1 cellular context compared by ENCODE assay signal in the genomic region with DNA sequence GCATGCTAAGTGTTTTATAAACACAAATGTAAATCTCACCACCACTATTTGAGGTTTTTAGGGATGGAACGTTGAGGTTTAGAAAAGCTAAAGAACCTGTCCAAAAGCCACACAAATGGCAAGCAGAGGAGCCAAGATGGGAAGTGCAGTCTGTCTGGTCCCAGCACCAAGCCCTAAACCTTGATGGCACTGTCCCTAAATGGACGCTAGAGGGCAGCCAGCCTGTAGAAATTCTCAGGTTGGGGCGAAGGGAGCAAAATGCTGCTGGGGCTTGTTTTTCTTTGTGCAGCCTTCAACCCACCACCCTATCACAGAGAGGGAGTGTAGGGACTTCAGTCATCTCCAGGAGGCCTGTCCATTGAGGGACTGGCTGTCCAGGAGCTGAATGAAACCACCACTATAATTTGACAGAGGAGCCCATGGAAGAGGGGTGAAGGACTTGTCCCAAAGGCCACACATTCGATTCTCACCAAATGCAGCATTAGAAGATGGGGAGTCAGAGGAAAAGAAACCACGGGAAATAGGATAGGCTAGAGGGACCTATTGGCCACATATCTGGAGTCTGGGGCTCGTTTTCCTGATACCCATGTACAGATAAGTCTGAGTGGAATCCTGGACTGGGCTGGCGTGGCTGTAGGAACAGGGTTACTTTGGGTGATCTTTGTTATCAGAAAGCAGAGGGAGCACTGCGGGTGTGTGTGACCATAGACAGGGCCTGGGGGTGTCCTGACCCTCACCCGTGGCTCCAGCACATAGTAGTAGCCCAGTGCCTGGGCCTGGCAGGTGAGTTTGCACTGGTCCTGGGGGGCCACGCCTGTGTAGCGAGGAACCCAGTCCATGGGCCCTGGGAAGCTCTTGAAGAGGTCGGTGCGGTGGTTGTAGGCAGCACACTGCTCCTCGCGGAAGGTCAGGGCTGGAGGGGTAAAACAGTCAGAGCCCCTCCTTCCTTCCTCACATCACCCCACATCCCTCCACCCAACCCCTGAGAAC.
A peak's percentile ranks its signal among the peaks of the same experiment; 100 is the strongest.
TF ChIP-seq lines count a peak whose summit lies in the region.

No MANE protein-coding gene starts in this region.

TF ChIP-seq in K562, 482 proteins besides CTCF, POLR2A, EP300 and RAD21 (continued from another document and continues in another):
- TF ChIP-seq ZNF592 (IDR thresholded peaks at IDR 0.05), result no peak
- TF ChIP-seq KAT7 (CRISPR knock-in tag; IDR thresholded peaks at IDR 0.05; ENCODE audit: borderline replicate concordance), result no peak
- TF ChIP-seq MCM2 (IDR thresholded peaks at IDR 0.05; ENCODE audit: low read depth), result no peak
- no peak for TF ChIP-seq ZNF436 (CRISPR knock-in tag; IDR thresholded peaks at IDR 0.05)
- no peak for TF ChIP-seq CREBBP (IDR thresholded peaks at IDR 0.05; ENCODE audit: low read depth, low read length)
- no peak for TF ChIP-seq ZNF551 (CRISPR knock-in tag; IDR thresholded peaks at IDR 0.05)
- TF ChIP-seq LCOR (CRISPR knock-in tag; IDR thresholded peaks at IDR 0.05), result 0 out of 2 replicates have a peak, but pooled peaks have one; percentile 46
- no peak for TF ChIP-seq EP400 (IDR thresholded peaks at IDR 0.05)
- TF ChIP-seq ZNF699 (CRISPR knock-in tag; IDR thresholded peaks at IDR 0.05; ENCODE audit: insufficient replicate concordance), result no peak
- no peak for TF ChIP-seq PCBP1 (IDR thresholded peaks at IDR 0.05; ENCODE audit: low read depth, low read length, poor library complexity, severe bottlenecking)
- TF ChIP-seq NCOA2 (IDR thresholded peaks at IDR 0.05; ENCODE audit: partially characterized antibody in 2 of 2), result no peak
- no peak for TF ChIP-seq CXXC5 (CRISPR knock-in tag; IDR thresholded peaks at IDR 0.05)
- TF ChIP-seq ZC3H4 (CRISPR knock-in tag; IDR thresholded peaks at IDR 0.05; ENCODE audit: borderline replicate concordance), result no peak
- TF ChIP-seq TEAD2 (tag; IDR thresholded peaks at IDR 0.05), result no peak
- no peak for TF ChIP-seq MIER1 (IDR thresholded peaks at IDR 0.05; ENCODE audit: low read depth)
- TF ChIP-seq MCM5 (IDR thresholded peaks at IDR 0.05; ENCODE audit: low read depth), result no peak
- TF ChIP-seq SRF (CRISPR knock-in tag; IDR thresholded peaks at IDR 0.05), result no peak; a peak in 1 of 4 replicates
- TF ChIP-seq, protein P1, sequence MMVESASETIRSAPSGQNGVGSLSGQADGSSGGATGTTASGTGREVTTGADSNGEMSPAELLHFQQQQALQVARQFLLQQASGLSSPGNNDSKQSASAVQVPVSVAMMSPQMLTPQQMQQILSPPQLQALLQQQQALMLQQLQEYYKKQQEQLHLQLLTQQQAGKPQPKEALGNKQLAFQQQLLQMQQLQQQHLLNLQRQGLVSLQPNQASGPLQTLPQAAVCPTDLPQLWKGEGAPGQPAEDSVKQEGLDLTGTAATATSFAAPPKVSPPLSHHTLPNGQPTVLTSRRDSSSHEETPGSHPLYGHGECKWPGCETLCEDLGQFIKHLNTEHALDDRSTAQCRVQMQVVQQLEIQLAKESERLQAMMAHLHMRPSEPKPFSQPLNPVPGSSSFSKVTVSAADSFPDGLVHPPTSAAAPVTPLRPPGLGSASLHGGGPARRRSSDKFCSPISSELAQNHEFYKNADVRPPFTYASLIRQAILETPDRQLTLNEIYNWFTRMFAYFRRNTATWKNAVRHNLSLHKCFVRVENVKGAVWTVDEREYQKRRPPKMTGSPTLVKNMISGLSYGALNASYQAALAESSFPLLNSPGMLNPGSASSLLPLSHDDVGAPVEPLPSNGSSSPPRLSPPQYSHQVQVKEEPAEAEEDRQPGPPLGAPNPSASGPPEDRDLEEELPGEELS (CRISPR knock-in tag; IDR thresholded peaks at IDR 0.05; ENCODE audit: borderline replicate concordance), result no peak
- no peak for TF ChIP-seq PTBP1 (IDR thresholded peaks at IDR 0.05; ENCODE audit: low read depth, low read length)
- TF ChIP-seq, protein P2, sequence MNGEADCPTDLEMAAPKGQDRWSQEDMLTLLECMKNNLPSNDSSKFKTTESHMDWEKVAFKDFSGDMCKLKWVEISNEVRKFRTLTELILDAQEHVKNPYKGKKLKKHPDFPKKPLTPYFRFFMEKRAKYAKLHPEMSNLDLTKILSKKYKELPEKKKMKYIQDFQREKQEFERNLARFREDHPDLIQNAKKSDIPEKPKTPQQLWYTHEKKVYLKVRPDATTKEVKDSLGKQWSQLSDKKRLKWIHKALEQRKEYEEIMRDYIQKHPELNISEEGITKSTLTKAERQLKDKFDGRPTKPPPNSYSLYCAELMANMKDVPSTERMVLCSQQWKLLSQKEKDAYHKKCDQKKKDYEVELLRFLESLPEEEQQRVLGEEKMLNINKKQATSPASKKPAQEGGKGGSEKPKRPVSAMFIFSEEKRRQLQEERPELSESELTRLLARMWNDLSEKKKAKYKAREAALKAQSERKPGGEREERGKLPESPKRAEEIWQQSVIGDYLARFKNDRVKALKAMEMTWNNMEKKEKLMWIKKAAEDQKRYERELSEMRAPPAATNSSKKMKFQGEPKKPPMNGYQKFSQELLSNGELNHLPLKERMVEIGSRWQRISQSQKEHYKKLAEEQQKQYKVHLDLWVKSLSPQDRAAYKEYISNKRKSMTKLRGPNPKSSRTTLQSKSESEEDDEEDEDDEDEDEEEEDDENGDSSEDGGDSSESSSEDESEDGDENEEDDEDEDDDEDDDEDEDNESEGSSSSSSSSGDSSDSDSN (IDR thresholded peaks at IDR 0.05; ENCODE audit: borderline replicate concordance in 1 of 2, low read depth in 2 of 2, low read length in 2 of 2), result 0 out of 4 replicates have a peak, but pooled peaks of 1 of the 2 experiments have one; percentile 33
- TF ChIP-seq SRSF3 (IDR thresholded peaks at IDR 0.05; ENCODE audit: insufficient read depth, low read length), result no peak
- TF ChIP-seq, protein P3, sequence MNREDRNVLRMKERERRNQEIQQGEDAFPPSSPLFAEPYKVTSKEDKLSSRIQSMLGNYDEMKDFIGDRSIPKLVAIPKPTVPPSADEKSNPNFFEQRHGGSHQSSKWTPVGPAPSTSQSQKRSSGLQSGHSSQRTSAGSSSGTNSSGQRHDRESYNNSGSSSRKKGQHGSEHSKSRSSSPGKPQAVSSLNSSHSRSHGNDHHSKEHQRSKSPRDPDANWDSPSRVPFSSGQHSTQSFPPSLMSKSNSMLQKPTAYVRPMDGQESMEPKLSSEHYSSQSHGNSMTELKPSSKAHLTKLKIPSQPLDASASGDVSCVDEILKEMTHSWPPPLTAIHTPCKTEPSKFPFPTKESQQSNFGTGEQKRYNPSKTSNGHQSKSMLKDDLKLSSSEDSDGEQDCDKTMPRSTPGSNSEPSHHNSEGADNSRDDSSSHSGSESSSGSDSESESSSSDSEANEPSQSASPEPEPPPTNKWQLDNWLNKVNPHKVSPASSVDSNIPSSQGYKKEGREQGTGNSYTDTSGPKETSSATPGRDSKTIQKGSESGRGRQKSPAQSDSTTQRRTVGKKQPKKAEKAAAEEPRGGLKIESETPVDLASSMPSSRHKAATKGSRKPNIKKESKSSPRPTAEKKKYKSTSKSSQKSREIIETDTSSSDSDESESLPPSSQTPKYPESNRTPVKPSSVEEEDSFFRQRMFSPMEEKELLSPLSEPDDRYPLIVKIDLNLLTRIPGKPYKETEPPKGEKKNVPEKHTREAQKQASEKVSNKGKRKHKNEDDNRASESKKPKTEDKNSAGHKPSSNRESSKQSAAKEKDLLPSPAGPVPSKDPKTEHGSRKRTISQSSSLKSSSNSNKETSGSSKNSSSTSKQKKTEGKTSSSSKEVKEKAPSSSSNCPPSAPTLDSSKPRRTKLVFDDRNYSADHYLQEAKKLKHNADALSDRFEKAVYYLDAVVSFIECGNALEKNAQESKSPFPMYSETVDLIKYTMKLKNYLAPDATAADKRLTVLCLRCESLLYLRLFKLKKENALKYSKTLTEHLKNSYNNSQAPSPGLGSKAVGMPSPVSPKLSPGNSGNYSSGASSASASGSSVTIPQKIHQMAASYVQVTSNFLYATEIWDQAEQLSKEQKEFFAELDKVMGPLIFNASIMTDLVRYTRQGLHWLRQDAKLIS (CRISPR knock-in tag; IDR thresholded peaks at IDR 0.05), result no peak
- TF ChIP-seq ZNF124 (CRISPR knock-in tag; IDR thresholded peaks at IDR 0.05), result no peak
- no peak for TF ChIP-seq LARP7 (IDR thresholded peaks at IDR 0.05)
- TF ChIP-seq RAD51 (IDR thresholded peaks at IDR 0.05; ENCODE audit: borderline replicate concordance, low read depth), result no peak
- no peak for TF ChIP-seq CHAMP1 (IDR thresholded peaks at IDR 0.05)
- TF ChIP-seq ZBED1 (IDR thresholded peaks at IDR 0.05), result no peak
- peak; percentile 38 for TF ChIP-seq BRD9 (IDR thresholded peaks at IDR 0.05; ENCODE audit: low read depth, partially characterized antibody)
- TF ChIP-seq MAFF (IDR thresholded peaks at IDR 0.05; ENCODE audit: low read length), result no peak
- no peak for TF ChIP-seq TGIF2 (CRISPR knock-in tag; IDR thresholded peaks at IDR 0.05)
- TF ChIP-seq MYNN (IDR thresholded peaks at IDR 0.05), result no peak
- TF ChIP-seq MYNN (CRISPR knock-in tag; IDR thresholded peaks at IDR 0.05), result no peak
- TF ChIP-seq KDM1A (IDR thresholded peaks at IDR 0.05), result no peak
- TF ChIP-seq, protein P4, sequence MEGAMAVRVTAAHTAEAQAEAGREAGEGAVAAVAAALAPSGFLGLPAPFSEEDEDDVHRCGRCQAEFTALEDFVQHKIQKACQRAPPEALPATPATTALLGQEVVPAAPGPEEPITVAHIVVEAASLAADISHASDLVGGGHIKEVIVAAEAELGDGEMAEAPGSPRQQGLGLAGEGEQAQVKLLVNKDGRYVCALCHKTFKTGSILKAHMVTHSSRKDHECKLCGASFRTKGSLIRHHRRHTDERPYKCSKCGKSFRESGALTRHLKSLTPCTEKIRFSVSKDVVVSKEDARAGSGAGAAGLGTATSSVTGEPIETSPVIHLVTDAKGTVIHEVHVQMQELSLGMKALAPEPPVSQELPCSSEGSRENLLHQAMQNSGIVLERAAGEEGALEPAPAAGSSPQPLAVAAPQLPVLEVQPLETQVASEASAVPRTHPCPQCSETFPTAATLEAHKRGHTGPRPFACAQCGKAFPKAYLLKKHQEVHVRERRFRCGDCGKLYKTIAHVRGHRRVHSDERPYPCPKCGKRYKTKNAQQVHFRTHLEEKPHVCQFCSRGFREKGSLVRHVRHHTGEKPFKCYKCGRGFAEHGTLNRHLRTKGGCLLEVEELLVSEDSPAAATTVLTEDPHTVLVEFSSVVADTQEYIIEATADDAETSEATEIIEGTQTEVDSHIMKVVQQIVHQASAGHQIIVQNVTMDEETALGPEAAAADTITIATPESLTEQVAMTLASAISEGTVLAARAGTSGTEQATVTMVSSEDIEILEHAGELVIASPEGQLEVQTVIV (CRISPR knock-in tag; IDR thresholded peaks at IDR 0.05; ENCODE audit: borderline replicate concordance), result no peak
- TF ChIP-seq HDGF (IDR thresholded peaks at IDR 0.05), result peak; percentile 3; the same call in 1 of the 2 replicates
- no peak for TF ChIP-seq NCOA6 (IDR thresholded peaks at IDR 0.05)
- TF ChIP-seq KAT2B (IDR thresholded peaks at IDR 0.05; ENCODE audit: low read depth, low read length), result no peak
- no peak for TF ChIP-seq TCF7L2 (IDR thresholded peaks at IDR 0.05; ENCODE audit: low read depth, low read length)
- no peak for TF ChIP-seq CREB5 (CRISPR knock-in tag; IDR thresholded peaks at IDR 0.05)
- TF ChIP-seq CSDE1 (IDR thresholded peaks at IDR 0.05), result no peak
- no peak for TF ChIP-seq FIP1L1 (IDR thresholded peaks at IDR 0.05; ENCODE audit: low read depth, low read length, poor library complexity, severe bottlenecking)
